1 cellular context compared by ENCODE assay signal in genomic region chr4:7519638-7520373, GRCh38.
TF ChIP-seq lines count a peak whose summit lies in the region.

No MANE protein-coding gene starts in this region.

TF ChIP-seq in HEK293, 187 proteins besides CTCF, POLR2A, EP300 and RAD21 (continued from another document):
- no peak for TF ChIP-seq TSHZ1 (tag by site-specific recombination; IDR thresholded peaks at IDR 0.05; ENCODE audit: borderline replicate concordance)
- no peak for TF ChIP-seq ZBTB21 (tag by site-specific recombination; IDR thresholded peaks at IDR 0.05)
- TF ChIP-seq ZNF645 (tag by site-specific recombination; IDR thresholded peaks at IDR 0.05): no peak
TF ChIP-seq in HEK293: peak in this region for 1.
